2 cellular contexts compared by ENCODE assay signal in the genomic region with DNA sequence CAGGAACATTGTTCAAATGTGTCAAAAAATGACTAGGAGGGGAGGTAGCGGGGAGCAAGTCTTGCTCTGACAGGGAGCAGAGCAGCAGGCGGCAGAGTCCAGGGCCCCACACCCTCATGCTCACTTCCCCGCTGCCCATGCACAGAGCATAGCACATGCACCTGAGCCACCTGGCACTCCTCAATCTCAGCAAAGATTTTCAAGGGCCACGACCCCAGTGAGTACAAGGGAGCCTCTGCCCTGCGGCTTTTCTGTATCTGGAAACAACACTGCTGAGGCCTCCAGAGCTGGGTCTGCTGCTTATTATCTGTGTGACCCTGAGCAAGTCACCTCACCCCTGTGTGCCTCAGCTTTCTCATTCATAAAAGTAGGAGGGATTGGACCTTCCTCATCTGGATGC.
TF ChIP-seq lines count a peak whose summit lies in the region.

No MANE protein-coding gene starts in this region.

TF ChIP-seq in HCT116, 20 proteins besides CTCF, POLR2A, EP300 and RAD21:
- TF ChIP-seq CEBPB (IDR thresholded peaks at IDR 0.05; ENCODE audit: low read depth) (no peak), SRF (IDR thresholded peaks at IDR 0.05; ENCODE audit: low read depth) (no peak), ZBTB33 (IDR thresholded peaks at IDR 0.05; ENCODE audit: extremely low read depth, insufficient replicate concordance, low read length) (no peak)

TF ChIP-seq in WTC11, 78 proteins besides CTCF, POLR2A, EP300 and RAD21:
- TF ChIP-seq NR2C2 (CRISPR knock-in tag; IDR thresholded peaks at IDR 0.05) (no peak), SOX15 (CRISPR knock-in tag; IDR thresholded peaks at IDR 0.05) (no peak), ARID4B (CRISPR knock-in tag; IDR thresholded peaks at IDR 0.05; ENCODE audit: borderline replicate concordance) (no peak), NFE2L1 (CRISPR knock-in tag; IDR thresholded peaks at IDR 0.05) (no peak), HMGA2 (CRISPR knock-in tag; IDR thresholded peaks at IDR 0.05) (no peak), IRF2 (CRISPR knock-in tag; IDR thresholded peaks at IDR 0.05; ENCODE audit: borderline replicate concordance, low read depth) (no peak)
